Comparison of ENCODE assay signal across 8 cellular contexts in genomic region chr1:11804666-11805453, GRCh38. TPM values are rescaled to one million over a fixed set of nuclear protein-coding genes. Genes with fewer than 3 reads are reported as not detected.
DNase-seq lines count a peak whose midpoint lies in the region; ATAC-seq and TF ChIP-seq lines count a peak whose summit lies in the region.

No MANE protein-coding gene starts in this region.

- H3K9me3 Mint-ChIP-seq in activated naive CD8-positive, alpha-beta T cell treated with anti-CD3 and anti-CD28 coated beads, Interleukin-2, amount 10 ng/mL, durations not matched to agents 7 days and 5 days = no peaks in the 10 kb centered on the region

- TF ChIP-seq CTCF in left ventricle myocardium inferior (IDR thresholded peaks at IDR 0.05; ENCODE audit: borderline replicate concordance) = no peak

- H3K27ac Mint-ChIP-seq in activated naive CD8-positive, alpha-beta T cell treated with anti-CD3 and anti-CD28 coated beads, Interleukin-2, amount 10 ng/mL, durations not matched to agents 7 days and 5 days = peak overlapping the region; percentile 98

- no peak for ATAC-seq in activated naive CD8-positive, alpha-beta T cell treated with anti-CD3 and anti-CD28 coated beads, Interleukin-2, amount 10 ng/mL, durations not matched to agents 7 days and 5 days (ENCODE audit: low read depth)
- ATAC-seq in sciatic nerve (peak; percentile 1), HG03097 (IDR thresholded peaks at IDR 0.05; ENCODE audit: low FRiP score, unreplicated experiment) (no peak)

- H3K27me3 Mint-ChIP-seq in activated naive CD8-positive, alpha-beta T cell treated with anti-CD3 and anti-CD28 coated beads, Interleukin-2, amount 10 ng/mL, durations not matched to agents 7 days and 5 days = no peaks in the 10 kb centered on the region

- POLR2A ChIA-PET in activated naive CD8-positive, alpha-beta T cell treated with anti-CD3 and anti-CD28 coated beads, Interleukin-2, amount 10 ng/mL, durations not matched to agents 7 days and 5 days (lab: Charles Lee) = interaction anchor here (0.8 to 3.2 kb wide), 3 partner anchors 16 to 104 kb away, joined by 3 to 58 read pairs (median 5); no protein-coding TSS in a partner anchor

- H3K36me3 Mint-ChIP-seq in activated naive CD8-positive, alpha-beta T cell treated with anti-CD3 and anti-CD28 coated beads, Interleukin-2, amount 10 ng/mL, durations not matched to agents 7 days and 5 days = peaks cover 20% of the 10 kb centered on the region

- peaks cover 89% of the 10 kb centered on the region for H3K4me1 ChIP-seq in left ventricle myocardium inferior

- intact Hi-C loops in left ventricle myocardium inferior (cut with micrococcal nuclease) = no loop called here
- intact Hi-C loops in sciatic nerve (cut with DNase I) = no loop called here

- H3K4me3 Mint-ChIP-seq in activated naive CD8-positive, alpha-beta T cell treated with anti-CD3 and anti-CD28 coated beads, Interleukin-2, amount 10 ng/mL, durations not matched to agents 7 days and 5 days = peak overlapping the region; percentile 99

- H3K4me1 Mint-ChIP-seq in activated naive CD8-positive, alpha-beta T cell treated with anti-CD3 and anti-CD28 coated beads, Interleukin-2, amount 10 ng/mL, durations not matched to agents 7 days and 5 days = peaks cover 47% of the 10 kb centered on the region

- peak overlapping the region; percentile 80 for H3K4me3 ChIP-seq in left ventricle myocardium inferior

- DNase-seq in NCI-H82 (lab: John Stamatoyannopoulos, UW) = peak; percentile 42
- DNase-seq in NCI-H82 treated with DMSO at 0.1 percent for 48 hours (lab: John Stamatoyannopoulos, UW; ENCODE audit: unreplicated experiment) = no peak
- DNase-seq in NCI-H446 treated with DMSO at 0.1 percent for 48 hours (lab: John Stamatoyannopoulos, UW) = peak; percentile 29
- DNase-seq in activated naive CD8-positive, alpha-beta T cell treated with anti-CD3 and anti-CD28 coated beads, Interleukin-2, amount 10 ng/mL, durations not matched to agents 7 days and 5 days = no peak
- DNase-seq in left ventricle myocardium inferior = peak; percentile 68
- DNase-seq in sciatic nerve (ENCODE audit: low spot score) = no peak
- DNase-seq in HPDE6-E6E7 (ENCODE audit: extremely low spot score) = no peak

- peak overlapping the region; percentile 98 for H3K27ac ChIP-seq in left ventricle myocardium inferior (replicated peaks)

- peaks cover 30% of the 10 kb centered on the region for H3K36me3 ChIP-seq in left ventricle myocardium inferior

- no peaks in the 10 kb centered on the region for H3K27me3 ChIP-seq in left ventricle myocardium inferior (ENCODE audit: low read depth)

- no peaks in the 10 kb centered on the region for H3K9me3 ChIP-seq in left ventricle myocardium inferior (replicated peaks)

RNA-seq across cellular contexts. Expression of gene MTHFR, which starts 0.9 kb away (rescaled TPM):
- total RNA-seq in activated naive CD8-positive, alpha-beta T cell treated with anti-CD3 and anti-CD28 coated beads, Interleukin-2, amount 10 ng/mL, durations not matched to agents 7 days and 5 days = 10 to 100 TPM; 47.0 to 47.1 TPM
- total RNA-seq in left ventricle myocardium inferior = 40.1 TPM
- 78.3 TPM for total RNA-seq in sciatic nerve

RNA-seq across cellular contexts. Expression of gene CLCN6, which starts 1.1 kb away (rescaled TPM):
- total RNA-seq in activated naive CD8-positive, alpha-beta T cell treated with anti-CD3 and anti-CD28 coated beads, Interleukin-2, amount 10 ng/mL, durations not matched to agents 7 days and 5 days = 10 to 100 TPM; 21.9 to 25.5 TPM
- 16.1 TPM for total RNA-seq in left ventricle myocardium inferior
- total RNA-seq in sciatic nerve = 48.4 TPM

RNA-seq across cellular contexts. Expression of gene NPPA, which starts 42.7 kb away (rescaled TPM):
- total RNA-seq in activated naive CD8-positive, alpha-beta T cell treated with anti-CD3 and anti-CD28 coated beads, Interleukin-2, amount 10 ng/mL, durations not matched to agents 7 days and 5 days = not detected
- 1,100 TPM for total RNA-seq in left ventricle myocardium inferior
- 0.45 TPM for total RNA-seq in sciatic nerve

RNA-seq across cellular contexts. Expression of gene C1orf167, which starts 42.9 kb away (rescaled TPM):
- total RNA-seq in activated naive CD8-positive, alpha-beta T cell treated with anti-CD3 and anti-CD28 coated beads, Interleukin-2, amount 10 ng/mL, durations not matched to agents 7 days and 5 days = not detected
- total RNA-seq in left ventricle myocardium inferior (2.5 TPM), sciatic nerve (4.1 TPM)

RNA-seq across cellular contexts. Expression of gene NPPB, which starts 53.9 kb away (rescaled TPM):
- not detected for total RNA-seq in activated naive CD8-positive, alpha-beta T cell treated with anti-CD3 and anti-CD28 coated beads, Interleukin-2, amount 10 ng/mL, durations not matched to agents 7 days and 5 days
- total RNA-seq in left ventricle myocardium inferior (119 TPM), sciatic nerve (not detected)

Comparison
In these comparisons a context has a peak if more than half of its experiments do, and no peak if none do; other contexts are left out.
1. DNase-seq: peak in NCI-H82 (single experiment), NCI-H446 treated with DMSO at 0.1 percent for 48 hours (single experiment) and left ventricle myocardium inferior (single experiment); none in NCI-H82 treated with DMSO at 0.1 percent for 48 hours (single experiment), activated naive CD8-positive, alpha-beta T cell treated with anti-CD3 and anti-CD28 coated beads, Interleukin-2, amount 10 ng/mL, durations not matched to agents 7 days and 5 days (single experiment), sciatic nerve (single experiment) and HPDE6-E6E7 (single experiment).
2. RNA of gene NPPA, which starts 42.7 kb away (total RNA-seq): 1,100 TPM in left ventricle myocardium inferior (single experiment); 0.45 TPM in sciatic nerve (single experiment) and not detected in activated naive CD8-positive, alpha-beta T cell treated with anti-CD3 and anti-CD28 coated beads, Interleukin-2, amount 10 ng/mL, durations not matched to agents 7 days and 5 days; every median in the first group is over 100 times any median in the second.